In genomic region chr5:132054697-132055440, GRCh38 we compare ENCODE assay signal across 26 cellular contexts. TPM values are rescaled to one million over a fixed set of nuclear protein-coding genes. Genes with fewer than 3 reads are reported as not detected.
A peak's percentile ranks its signal among the peaks of the same experiment; 100 is the strongest.
DNase-seq lines count a peak whose midpoint lies in the region; ATAC-seq and TF ChIP-seq lines count a peak whose summit lies in the region.
"Had no signal": no experiment of that assay in that cellular context is flagged by ENCODE, and none has a peak within 500 bp of the region (broad histone marks: within the 10 kb centered on the region; RNA-seq: fewer than 3 reads in every experiment).

No MANE protein-coding gene starts in this region.

- WGBS in sigmoid colon, 2 donors = 72 to 77% methylated on average over 9 of the region's 9 CpGs

- no peak for TF ChIP-seq CTCF in sigmoid colon (IDR thresholded peaks at IDR 0.05)
- no peak for TF ChIP-seq CTCF in coronary artery (IDR thresholded peaks at IDR 0.05)

- intact Hi-C loops in sigmoid colon (cut with DNase I) = no loop called here

- H3K27ac ChIP-seq in sigmoid colon = no peak overlapping the region
- no peak overlapping the region for H3K27ac ChIP-seq in coronary artery
- H3K27ac ChIP-seq: brain microvascular endothelial cell, C4-2B, psoas muscle, SK-N-MC had no signal

- no peaks in the 10 kb centered on the region for H3K36me3 ChIP-seq in H7 (replicated peaks; ENCODE audit: control insufficient read depth, insufficient read depth, low read length)
- no peaks in the 10 kb centered on the region for H3K36me3 ChIP-seq in sigmoid colon
- H3K36me3 ChIP-seq: brain microvascular endothelial cell had no signal

- no peaks in the 10 kb centered on the region for H3K9me3 ChIP-seq in sigmoid colon
- H3K9me3 ChIP-seq: psoas muscle had no signal

- TF ChIP-seq EP300 in sigmoid colon (IDR thresholded peaks at IDR 0.05) = no peak

- no peak for ATAC-seq in HG02610 (IDR thresholded peaks at IDR 0.05; ENCODE audit: unreplicated experiment)
- ATAC-seq: activated CD4-positive, CD25-positive, alpha-beta regulatory T cell treated with anti-CD3 and anti-CD28 coated beads, Interleukin-2, amount 50 U/mL, for 24 hours; GM12878; HepG2; psoas muscle had no signal

- H3K4me3 ChIP-seq in H7 (ENCODE audit: insufficient read depth, low read depth, low read length) (no peak overlapping the region), sigmoid colon (no peak overlapping the region), coronary artery (no peak overlapping the region)
- H3K4me3 ChIP-seq: GM12878, psoas muscle, SK-N-MC, smooth muscle cell had no signal

- no peaks in the 10 kb centered on the region for H3K4me1 ChIP-seq in sigmoid colon
- H3K4me1 ChIP-seq: psoas muscle had no signal

- DNase-seq in activated effector memory CD4-positive, alpha-beta T cell treated with anti-CD3 and anti-CD28 coated beads, Interleukin-2, amount 50 U/mL, for 16 hours = peak; percentile 59
- no peak for DNase-seq in activated effector memory CD4-positive, alpha-beta T cell treated with Interleukin-2 at 50 U/mL for 16 hours
- DNase-seq in H7 (peak; percentile 19), ecto neural progenitor cell (ENCODE audit: low spot score) (peak; percentile 19), sigmoid colon (peak; percentile 51), pons (ENCODE audit: low spot score) (no peak), coronary artery (ENCODE audit: low spot score) (no peak)
- DNase-seq: brain microvascular endothelial cell; DMS153; GF-D8; kidney glomerular epithelial cell; NCI-H1436; nephron progenitor cell; stimulated activated CD8-positive, alpha-beta memory T cell treated with anti-CD3 and anti-CD28 coated beads, Interleukin-4, amount 100 ng/mL, for 48 hours; T1000 had no signal

- H3K27me3 ChIP-seq in H7 (ENCODE audit: control insufficient read depth, insufficient read depth, low read length) (no peaks in the 10 kb centered on the region), sigmoid colon (no peaks in the 10 kb centered on the region)
- H3K27me3 ChIP-seq: brain microvascular endothelial cell had no signal

- no peak for TF ChIP-seq POLR2A in sigmoid colon (IDR thresholded peaks at IDR 0.05)

RNA-seq across cellular contexts. Expression of gene IL3, which starts 5.6 kb away (rescaled TPM):
- not detected in 2 replicates for total RNA-seq in H7 (2014; rRNA removed; shearing (Covaris generic))
- not detected for total RNA-seq in sigmoid colon
- not detected for polyA plus RNA-seq in sigmoid colon
- total RNA-seq: endothelial cell of umbilical vein, GM12878, H9, HepG2, M059J, psoas muscle, smooth muscle cell had no signal
- polyA plus RNA-seq: endothelial cell of umbilical vein, GM12878, HepG2, psoas muscle, smooth muscle cell had no signal

RNA-seq across cellular contexts. Expression of gene CSF2, which starts 18.7 kb away (rescaled TPM):
- not detected in 2 replicates for total RNA-seq in H7 (2014; rRNA removed; shearing (Covaris generic))
- total RNA-seq in sigmoid colon = not detected
- 1 to 10 TPM in 1 of 3 donors, not detected in 2; 1.1 TPM for polyA plus RNA-seq in sigmoid colon
- total RNA-seq: endothelial cell of umbilical vein, H9, HepG2, psoas muscle, smooth muscle cell had no signal
- polyA plus RNA-seq: endothelial cell of umbilical vein, HepG2, smooth muscle cell had no signal

RNA-seq across cellular contexts. Expression of gene ACSL6, which starts 43.4 kb away (rescaled TPM):
- total RNA-seq in H7 (2014; rRNA removed; shearing (Covaris generic)) = 0.28 and 0.85 TPM in 2 replicates
- 1 to 10 TPM in 2 of 4 donors, under 1 TPM in 2; 0.16 to 2.2 (median 1.2) TPM for total RNA-seq in sigmoid colon
- 1 to 10 TPM in 1 of 3 donors, not detected in 2; 5.5 TPM for polyA plus RNA-seq in sigmoid colon
- total RNA-seq: endothelial cell of umbilical vein, GM12878, M059J, smooth muscle cell had no signal
- polyA plus RNA-seq: endothelial cell of umbilical vein, smooth muscle cell had no signal

Comparison
In these comparisons a context has a peak if more than half of its experiments do, and no peak if none do; other contexts are left out.
1. DNase-seq: peak in activated effector memory CD4-positive, alpha-beta T cell treated with anti-CD3 and anti-CD28 coated beads, Interleukin-2, amount 50 U/mL, for 16 hours (single experiment), H7 (single experiment), ecto neural progenitor cell (single experiment) and sigmoid colon (single experiment); none in activated effector memory CD4-positive, alpha-beta T cell treated with Interleukin-2 at 50 U/mL for 16 hours (single experiment), pons (single experiment) and coronary artery (single experiment).